ENCODE assay signal across 17 cellular contexts in the genomic region with DNA sequence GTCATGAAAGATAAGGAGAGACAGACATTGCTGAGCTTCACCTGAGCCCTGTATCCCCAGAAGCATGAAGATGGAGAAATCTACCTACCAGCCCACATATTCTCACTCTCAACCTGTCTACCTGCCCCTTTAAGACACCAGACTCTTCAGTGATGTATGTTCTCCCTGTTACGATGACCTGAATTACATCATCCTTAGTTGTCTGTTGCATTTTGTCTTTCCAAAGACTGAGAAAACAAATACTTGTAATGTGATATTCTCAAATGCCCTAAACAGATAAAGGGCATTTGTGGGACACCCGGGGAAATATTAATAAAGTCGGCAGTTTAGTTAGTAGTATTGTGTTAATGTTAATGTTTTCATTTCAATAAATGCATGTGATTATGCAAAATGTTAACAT.
DNase-seq lines count a peak whose midpoint lies in the region; ATAC-seq, FAIRE-seq and TF ChIP-seq lines count a peak whose summit lies in the region.
"Had no signal": no experiment of that assay in that cellular context is flagged by ENCODE, and none has a peak within 500 bp of the region (broad histone marks: within the 10 kb centered on the region; RNA-seq: fewer than 3 reads in every experiment).

No MANE protein-coding gene starts in this region.

- no peaks in the 10 kb centered on the region for H3K9me3 Mint-ChIP-seq in activated CD8-positive, alpha-beta T cell treated with anti-CD3 and anti-CD28 coated beads, Interleukin-2, amount 10 ng/mL, durations not matched to agents 7 days and 5 days (ENCODE audit: insufficient read depth)
- H3K9me3 Mint-ChIP-seq: GM23338 had no signal

- TF ChIP-seq RAD21 in A549 (conservative IDR thresholded peaks at IDR 0.05 in 1 of 2, IDR thresholded peaks at IDR 0.05 in 1 of 2), result no peak
- no peak for TF ChIP-seq RAD21 in IMR-90 (IDR thresholded peaks at IDR 0.05; ENCODE audit: low read length)

- dilution Hi-C loops in IMR-90 (cut with HindIII; ENCODE audit: low sequenced_read_pairs, unreplicated experiment), result no loop called here

- no peaks in the 10 kb centered on the region for H4K20me1 ChIP-seq in IMR-90 (ENCODE audit: insufficient read depth, low read length)

- no peak overlapping the region for H2BK5ac ChIP-seq in IMR-90 (ENCODE audit: low read depth, low read length, poor library complexity, severe bottlenecking)

- H3K36me3 Mint-ChIP-seq in activated CD8-positive, alpha-beta T cell treated with anti-CD3 and anti-CD28 coated beads, Interleukin-2, amount 10 ng/mL, durations not matched to agents 7 days and 5 days (ENCODE audit: low read depth), result no peaks in the 10 kb centered on the region
- H3K36me3 Mint-ChIP-seq: CD4-positive, CD25-positive, alpha-beta regulatory T cell had no signal

- TF ChIP-seq POLR2A in A549 (IDR thresholded peaks at IDR 0.05; ENCODE audit: low read length) (no peak), IMR-90 (IDR thresholded peaks at IDR 0.05; ENCODE audit: low read depth, low read length) (no peak)

- peaks cover 9% of the 10 kb centered on the region for H3K9me1 ChIP-seq in IMR-90 (ENCODE audit: insufficient read depth, low read length)

- ATAC-seq in A549 (peak in 1 of 2 experiments; percentile 36; a peak in 2 of 6 replicates), IMR-90 (ENCODE audit: low read depth) (no peak), mucosa of descending colon (no peak)
- no peak for ATAC-seq in activated CD8-positive, alpha-beta T cell treated with anti-CD3 and anti-CD28 coated beads, Interleukin-2, amount 10 ng/mL, durations not matched to agents 7 days and 5 days
- ATAC-seq: GM23338, Panc1 had no signal

- no peaks in the 10 kb centered on the region for H3K79me1 ChIP-seq in IMR-90 (ENCODE audit: low read depth in 1 of 2, low read length in 2 of 2)

- no peak overlapping the region for H3K14ac ChIP-seq in IMR-90 (replicated peaks; ENCODE audit: low read depth, low read length)

- 0 out of 2 replicates have a peak overlapping the region, but pooled peaks have one; percentile 19 for H4K91ac ChIP-seq in IMR-90 (ENCODE audit: insufficient read depth, low read depth, low read length)

- no peak overlapping the region for H3K4me3 Mint-ChIP-seq in activated CD8-positive, alpha-beta T cell treated with anti-CD3 and anti-CD28 coated beads, Interleukin-2, amount 10 ng/mL, durations not matched to agents 7 days and 5 days
- H3K4me3 Mint-ChIP-seq: CD4-positive, CD25-positive, alpha-beta regulatory T cell; GM23338 had no signal

- H3K9ac ChIP-seq in IMR-90 (ENCODE audit: low read depth, low read length), result no peak overlapping the region

- DNase-seq in A549 (ENCODE audit: low read depth in 1 of 2, low spot score in 1 of 2) (peak in 1 of 2 experiments; percentile 17), IMR-90 (peak; percentile 40), amniotic epithelial cell (ENCODE audit: low read depth) (peak; percentile 31), foreskin fibroblast (peak; percentile 6 to 18), mucosa of descending colon (no peak), SK-N-DZ (ENCODE audit: low spot score) (no peak)
- DNase-seq in activated CD8-positive, alpha-beta T cell treated with anti-CD3 and anti-CD28 coated beads, Interleukin-2, amount 10 ng/mL, durations not matched to agents 7 days and 5 days, result no peak
- DNase-seq in stimulated activated CD4-positive, alpha-beta T cell treated with anti-CD3 and anti-CD28 coated beads, Interleukin-4, amount 100 ng/mL, for 24 hours, result no peak
- DNase-seq: AML-193; CD4-positive, CD25-positive, alpha-beta regulatory T cell; DMS79 treated with DMSO at 0.1 percent for 48 hours; NCI-H2029; NCI-H226; NCI-H69; SHP77 had no signal

- intact Hi-C loops in IMR-90 (cut with micrococcal nuclease), result no loop called here
- intact Hi-C loops in mucosa of descending colon (cut with DNase I, micrococcal nuclease), result loop anchor here in 1 of 2 donors (5.0 kb wide), 1 partner anchor 195 kb away; no protein-coding TSS in a partner anchor

- no peak overlapping the region for H3K4ac ChIP-seq in IMR-90 (ENCODE audit: low read depth, low read length)

- no peak overlapping the region for H2AK9ac ChIP-seq in IMR-90 (replicated peaks; ENCODE audit: low read depth, low read length, poor library complexity)

- no peak overlapping the region for H2BK15ac ChIP-seq in IMR-90 (ENCODE audit: low read depth, low read length)

- no peak overlapping the region; the same call in 1 of the 2 replicates for H3K18ac ChIP-seq in IMR-90 (ENCODE audit: low read depth, low read length)

- peak overlapping the region; percentile 44 for H2BK120ac ChIP-seq in IMR-90 (ENCODE audit: low read depth, low read length)

- CTCF ChIA-PET in A549 (lab: Yijun Ruan, JAX), result no interaction called here
- CTCF ChIA-PET in IMR-90 (lab: Yijun Ruan, JAX), result no interaction called here
- CTCF ChIA-PET in activated CD8-positive, alpha-beta T cell treated with anti-CD3 and anti-CD28 coated beads, Interleukin-2, amount 10 ng/mL, durations not matched to agents 7 days and 5 days (lab: Charles Lee), result no interaction called here

- TF ChIP-seq CTCF in A549 (IDR thresholded peaks at IDR 0.05) (no peak), IMR-90 (conservative IDR thresholded peaks at IDR 0.05; ENCODE audit: low read depth, low read length) (no peak), foreskin fibroblast (IDR thresholded peaks at IDR 0.05; ENCODE audit: low read depth, low read length) (no peak), mucosa of descending colon (IDR thresholded peaks at IDR 0.05) (no peak)

- H3K4me2 ChIP-seq in A549 (peak overlapping the region; percentile 35), IMR-90 (ENCODE audit: low read depth, low read length) (no peak overlapping the region)
- H3K4me2 ChIP-seq: GM23338 had no signal

- no peak overlapping the region for H2AFZ ChIP-seq in IMR-90 (replicated peaks; ENCODE audit: low read length, poor library complexity)

- TF ChIP-seq EP300 in A549 (IDR thresholded peaks at IDR 0.05), result no peak

- H4K5ac ChIP-seq in IMR-90 (ENCODE audit: low read depth, low read length), result no peak overlapping the region

- H3K4me1 ChIP-seq in A549 (peaks cover 37% of the 10 kb centered on the region), IMR-90 (ENCODE audit: control insufficient read depth, insufficient read depth, low read length) (peaks cover 5% of the 10 kb centered on the region; the same call in 1 of the 2 replicates), mucosa of descending colon (ENCODE audit: low read depth) (no peaks in the 10 kb centered on the region)

- H3K9me3 ChIP-seq in A549 (no peaks in the 10 kb centered on the region), IMR-90 (ENCODE audit: control insufficient read depth, insufficient read depth, low read length) (no peaks in the 10 kb centered on the region), mucosa of descending colon (no peaks in the 10 kb centered on the region)

- peak overlapping the region; percentile 89 for H2BK20ac ChIP-seq in IMR-90 (ENCODE audit: low read depth, low read length)

- no peak overlapping the region for H3K4me3 ChIP-seq in A549
- no peak overlapping the region for H3K4me3 ChIP-seq in IMR-90 (ENCODE audit: insufficient read depth, low read depth, low read length)
- no peak overlapping the region for H3K4me3 ChIP-seq in foreskin fibroblast (ENCODE audit: low read depth in 1 of 2, low read length in 2 of 2)
- no peak overlapping the region for H3K4me3 ChIP-seq in mucosa of descending colon
- H3K4me3 ChIP-seq: GM23338 had no signal

- 8% methylated on average over 3 of the region's 3 CpGs for WGBS in A549 (ENCODE audit: missing lambda C conversion rate)
- WGBS in IMR-90 (ENCODE audit: extremely low coverage in 2 of 2, insufficient read length in 1 of 2), 2 experiments, result no CpG with 5 or more reads among the region's 3 CpGs

- no peak overlapping the region for H3K23ac ChIP-seq in IMR-90 (ENCODE audit: low read depth, low read length)

- in situ Hi-C loops in IMR-90 (cut with MboI; ENCODE audit: low sequenced_read_pairs), result no loop called here

- no peaks in the 10 kb centered on the region for H3K4me1 Mint-ChIP-seq in activated CD8-positive, alpha-beta T cell treated with anti-CD3 and anti-CD28 coated beads, Interleukin-2, amount 10 ng/mL, durations not matched to agents 7 days and 5 days (ENCODE audit: low read depth)
- H3K4me1 Mint-ChIP-seq: CD4-positive, CD25-positive, alpha-beta regulatory T cell had no signal

- no peaks in the 10 kb centered on the region for H3K36me3 ChIP-seq in IMR-90 (ENCODE audit: control insufficient read depth, insufficient read depth, low read length)
- no peaks in the 10 kb centered on the region for H3K36me3 ChIP-seq in mucosa of descending colon (ENCODE audit: low read depth)

- no TSS peak for BruUV-seq in IMR-90 (replicated peaks; lab: Mats Ljungman, UMichigan)

- POLR2A ChIA-PET in A549 (lab: Yijun Ruan, JAX) (no interaction called here), IMR-90 (lab: Charles Lee; ENCODE audit: unreplicated experiment) (no interaction called here)
- POLR2A ChIA-PET in activated CD8-positive, alpha-beta T cell treated with anti-CD3 and anti-CD28 coated beads, Interleukin-2, amount 10 ng/mL, durations not matched to agents 7 days and 5 days (lab: Charles Lee), result no interaction called here

- no peak overlapping the region for H4K8ac ChIP-seq in IMR-90 (ENCODE audit: low read depth in 2 of 2, low read length in 2 of 2)

- peak overlapping the region; percentile 72 for H2AK5ac ChIP-seq in IMR-90 (ENCODE audit: low read depth, low read length)

- H3K27ac ChIP-seq in A549, result peak overlapping the region; percentile 48 to 55; a peak in 3 of 6 replicates
- H3K27ac ChIP-seq in IMR-90 (ENCODE audit: insufficient read depth, low read length), result no peak overlapping the region

- H3K27me3 Mint-ChIP-seq in activated CD8-positive, alpha-beta T cell treated with anti-CD3 and anti-CD28 coated beads, Interleukin-2, amount 10 ng/mL, durations not matched to agents 7 days and 5 days (ENCODE audit: low read depth), result no peaks in the 10 kb centered on the region
- H3K27me3 Mint-ChIP-seq: CD4-positive, CD25-positive, alpha-beta regulatory T cell had no signal

- no peaks in the 10 kb centered on the region for H3K27me3 ChIP-seq in IMR-90 (ENCODE audit: control insufficient read depth, insufficient read depth, low read length)

- no peak overlapping the region for H3K27ac Mint-ChIP-seq in activated CD8-positive, alpha-beta T cell treated with anti-CD3 and anti-CD28 coated beads, Interleukin-2, amount 10 ng/mL, durations not matched to agents 7 days and 5 days
- H3K27ac Mint-ChIP-seq: CD4-positive, CD25-positive, alpha-beta regulatory T cell; GM23338 had no signal

- FAIRE-seq in A549 (lab: Jason Lieb, UNC), result peak; percentile 13

- no peak overlapping the region for H3K56ac ChIP-seq in IMR-90 (ENCODE audit: extremely low read depth, insufficient read depth, low read length)

TF ChIP-seq in IMR-90, 13 proteins besides CTCF, POLR2A, EP300 and RAD21 (continues in another document):
- TF ChIP-seq, protein P1, sequence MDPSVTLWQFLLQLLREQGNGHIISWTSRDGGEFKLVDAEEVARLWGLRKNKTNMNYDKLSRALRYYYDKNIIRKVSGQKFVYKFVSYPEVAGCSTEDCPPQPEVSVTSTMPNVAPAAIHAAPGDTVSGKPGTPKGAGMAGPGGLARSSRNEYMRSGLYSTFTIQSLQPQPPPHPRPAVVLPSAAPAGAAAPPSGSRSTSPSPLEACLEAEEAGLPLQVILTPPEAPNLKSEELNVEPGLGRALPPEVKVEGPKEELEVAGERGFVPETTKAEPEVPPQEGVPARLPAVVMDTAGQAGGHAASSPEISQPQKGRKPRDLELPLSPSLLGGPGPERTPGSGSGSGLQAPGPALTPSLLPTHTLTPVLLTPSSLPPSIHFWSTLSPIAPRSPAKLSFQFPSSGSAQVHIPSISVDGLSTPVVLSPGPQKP (IDR thresholded peaks at IDR 0.05; ENCODE audit: borderline replicate concordance, low read depth, low read length), result no peak

Comparison
In these comparisons a context has a peak if more than half of its experiments do, and no peak if none do; other contexts are left out.
1. DNase-seq: peak in IMR-90 (single experiment), amniotic epithelial cell (single experiment) and foreskin fibroblast (2 of 2); none in mucosa of descending colon (0 of 3), SK-N-DZ (single experiment), activated CD8-positive, alpha-beta T cell treated with anti-CD3 and anti-CD28 coated beads, Interleukin-2, amount 10 ng/mL, durations not matched to agents 7 days and 5 days (single experiment) and stimulated activated CD4-positive, alpha-beta T cell treated with anti-CD3 and anti-CD28 coated beads, Interleukin-4, amount 100 ng/mL, for 24 hours (single experiment).